Comparison of ENCODE assay signal across 2 cellular contexts in the genomic region with DNA sequence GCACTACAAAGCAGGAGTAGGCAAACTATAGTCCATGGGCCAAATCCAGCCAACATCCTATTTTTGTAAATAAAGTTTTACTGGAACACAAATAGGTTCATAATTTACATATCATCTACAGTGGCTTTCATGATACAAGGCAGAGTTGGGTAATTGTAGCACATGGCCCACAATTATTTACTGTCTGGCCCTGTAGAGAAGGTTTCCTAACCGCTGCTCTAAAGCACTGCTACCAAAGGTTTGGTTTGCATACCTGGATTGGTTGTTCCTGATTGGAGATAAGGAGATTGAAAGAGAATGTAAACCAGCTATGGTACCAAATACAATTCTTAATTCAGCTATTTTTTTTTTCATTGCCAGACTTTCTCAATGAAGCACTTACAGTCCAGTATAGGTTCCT.
TF ChIP-seq lines count a peak whose summit lies in the region.

No MANE protein-coding gene starts in this region.

TF ChIP-seq in IMR-90, 13 proteins besides CTCF, POLR2A, EP300 and RAD21:
- TF ChIP-seq BHLHE40 (IDR thresholded peaks at IDR 0.05; ENCODE audit: low read depth, low read length) (no peak), CEBPB (IDR thresholded peaks at IDR 0.05; ENCODE audit: low read depth, low read length) (no peak), RCOR1 (IDR thresholded peaks at IDR 0.05; ENCODE audit: insufficient replicate concordance, low read length) (no peak), RFX5 (IDR thresholded peaks at IDR 0.05; ENCODE audit: low read depth, low read length) (no peak), SMC3 (IDR thresholded peaks at IDR 0.05; ENCODE audit: low read depth, low read length) (no peak), CHD1 (IDR thresholded peaks at IDR 0.05; ENCODE audit: low read depth, low read length) (no peak), NFE2L2 (IDR thresholded peaks at IDR 0.05; ENCODE audit: low read depth, low read length) (no peak), MAFK (IDR thresholded peaks at IDR 0.05; ENCODE audit: low read depth, low read length) (no peak)
- TF ChIP-seq, protein P1, sequence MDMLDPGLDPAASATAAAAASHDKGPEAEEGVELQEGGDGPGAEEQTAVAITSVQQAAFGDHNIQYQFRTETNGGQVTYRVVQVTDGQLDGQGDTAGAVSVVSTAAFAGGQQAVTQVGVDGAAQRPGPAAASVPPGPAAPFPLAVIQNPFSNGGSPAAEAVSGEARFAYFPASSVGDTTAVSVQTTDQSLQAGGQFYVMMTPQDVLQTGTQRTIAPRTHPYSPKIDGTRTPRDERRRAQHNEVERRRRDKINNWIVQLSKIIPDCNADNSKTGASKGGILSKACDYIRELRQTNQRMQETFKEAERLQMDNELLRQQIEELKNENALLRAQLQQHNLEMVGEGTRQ (IDR thresholded peaks at IDR 0.05; ENCODE audit: low read depth, low read length) = no peak
- TF ChIP-seq, protein P2, sequence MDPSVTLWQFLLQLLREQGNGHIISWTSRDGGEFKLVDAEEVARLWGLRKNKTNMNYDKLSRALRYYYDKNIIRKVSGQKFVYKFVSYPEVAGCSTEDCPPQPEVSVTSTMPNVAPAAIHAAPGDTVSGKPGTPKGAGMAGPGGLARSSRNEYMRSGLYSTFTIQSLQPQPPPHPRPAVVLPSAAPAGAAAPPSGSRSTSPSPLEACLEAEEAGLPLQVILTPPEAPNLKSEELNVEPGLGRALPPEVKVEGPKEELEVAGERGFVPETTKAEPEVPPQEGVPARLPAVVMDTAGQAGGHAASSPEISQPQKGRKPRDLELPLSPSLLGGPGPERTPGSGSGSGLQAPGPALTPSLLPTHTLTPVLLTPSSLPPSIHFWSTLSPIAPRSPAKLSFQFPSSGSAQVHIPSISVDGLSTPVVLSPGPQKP (IDR thresholded peaks at IDR 0.05; ENCODE audit: borderline replicate concordance, low read depth, low read length) = no peak

TF ChIP-seq in GM12878, 131 proteins besides CTCF, POLR2A, EP300 and RAD21:
- TF ChIP-seq DPF2 (IDR thresholded peaks at IDR 0.05) (no peak), PML (IDR thresholded peaks at IDR 0.05; ENCODE audit: low read length) (no peak), NFYA (IDR thresholded peaks at IDR 0.05; ENCODE audit: borderline replicate concordance, low read depth, low read length) (no peak), CREB1 (IDR thresholded peaks at IDR 0.05; ENCODE audit: low read depth) (no peak), SIX5 (IDR thresholded peaks at IDR 0.05; ENCODE audit: low read depth, low read length, severe bottlenecking) (no peak), BACH1 (IDR thresholded peaks at IDR 0.05; ENCODE audit: borderline replicate concordance) (no peak), NR2C1 (IDR thresholded peaks at IDR 0.05) (no peak), RAD51 (IDR thresholded peaks at IDR 0.05) (no peak), FOXK2 (IDR thresholded peaks at IDR 0.05) (no peak), YY1 (IDR thresholded peaks at IDR 0.05; ENCODE audit: low read depth, low read length) (no peak), MTA2 (IDR thresholded peaks at IDR 0.05; ENCODE audit: low read depth) (no peak), SMARCA5 (IDR thresholded peaks at IDR 0.05) (no peak)
- TF ChIP-seq, protein P3, sequence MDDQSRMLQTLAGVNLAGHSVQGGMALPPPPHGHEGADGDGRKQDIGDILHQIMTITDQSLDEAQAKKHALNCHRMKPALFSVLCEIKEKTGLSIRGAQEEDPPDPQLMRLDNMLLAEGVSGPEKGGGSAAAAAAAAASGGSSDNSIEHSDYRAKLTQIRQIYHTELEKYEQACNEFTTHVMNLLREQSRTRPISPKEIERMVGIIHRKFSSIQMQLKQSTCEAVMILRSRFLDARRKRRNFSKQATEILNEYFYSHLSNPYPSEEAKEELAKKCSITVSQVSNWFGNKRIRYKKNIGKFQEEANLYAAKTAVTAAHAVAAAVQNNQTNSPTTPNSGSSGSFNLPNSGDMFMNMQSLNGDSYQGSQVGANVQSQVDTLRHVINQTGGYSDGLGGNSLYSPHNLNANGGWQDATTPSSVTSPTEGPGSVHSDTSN (IDR thresholded peaks at IDR 0.05; ENCODE audit: insufficient replicate concordance, low read depth, low read length) = no peak
- TF ChIP-seq, protein P4, sequence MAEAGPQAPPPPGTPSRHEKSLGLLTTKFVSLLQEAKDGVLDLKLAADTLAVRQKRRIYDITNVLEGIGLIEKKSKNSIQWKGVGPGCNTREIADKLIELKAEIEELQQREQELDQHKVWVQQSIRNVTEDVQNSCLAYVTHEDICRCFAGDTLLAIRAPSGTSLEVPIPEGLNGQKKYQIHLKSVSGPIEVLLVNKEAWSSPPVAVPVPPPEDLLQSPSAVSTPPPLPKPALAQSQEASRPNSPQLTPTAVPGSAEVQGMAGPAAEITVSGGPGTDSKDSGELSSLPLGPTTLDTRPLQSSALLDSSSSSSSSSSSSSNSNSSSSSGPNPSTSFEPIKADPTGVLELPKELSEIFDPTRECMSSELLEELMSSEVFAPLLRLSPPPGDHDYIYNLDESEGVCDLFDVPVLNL (IDR thresholded peaks at IDR 0.05; ENCODE audit: low read depth, low read length) = no peak
- TF ChIP-seq, protein P5, sequence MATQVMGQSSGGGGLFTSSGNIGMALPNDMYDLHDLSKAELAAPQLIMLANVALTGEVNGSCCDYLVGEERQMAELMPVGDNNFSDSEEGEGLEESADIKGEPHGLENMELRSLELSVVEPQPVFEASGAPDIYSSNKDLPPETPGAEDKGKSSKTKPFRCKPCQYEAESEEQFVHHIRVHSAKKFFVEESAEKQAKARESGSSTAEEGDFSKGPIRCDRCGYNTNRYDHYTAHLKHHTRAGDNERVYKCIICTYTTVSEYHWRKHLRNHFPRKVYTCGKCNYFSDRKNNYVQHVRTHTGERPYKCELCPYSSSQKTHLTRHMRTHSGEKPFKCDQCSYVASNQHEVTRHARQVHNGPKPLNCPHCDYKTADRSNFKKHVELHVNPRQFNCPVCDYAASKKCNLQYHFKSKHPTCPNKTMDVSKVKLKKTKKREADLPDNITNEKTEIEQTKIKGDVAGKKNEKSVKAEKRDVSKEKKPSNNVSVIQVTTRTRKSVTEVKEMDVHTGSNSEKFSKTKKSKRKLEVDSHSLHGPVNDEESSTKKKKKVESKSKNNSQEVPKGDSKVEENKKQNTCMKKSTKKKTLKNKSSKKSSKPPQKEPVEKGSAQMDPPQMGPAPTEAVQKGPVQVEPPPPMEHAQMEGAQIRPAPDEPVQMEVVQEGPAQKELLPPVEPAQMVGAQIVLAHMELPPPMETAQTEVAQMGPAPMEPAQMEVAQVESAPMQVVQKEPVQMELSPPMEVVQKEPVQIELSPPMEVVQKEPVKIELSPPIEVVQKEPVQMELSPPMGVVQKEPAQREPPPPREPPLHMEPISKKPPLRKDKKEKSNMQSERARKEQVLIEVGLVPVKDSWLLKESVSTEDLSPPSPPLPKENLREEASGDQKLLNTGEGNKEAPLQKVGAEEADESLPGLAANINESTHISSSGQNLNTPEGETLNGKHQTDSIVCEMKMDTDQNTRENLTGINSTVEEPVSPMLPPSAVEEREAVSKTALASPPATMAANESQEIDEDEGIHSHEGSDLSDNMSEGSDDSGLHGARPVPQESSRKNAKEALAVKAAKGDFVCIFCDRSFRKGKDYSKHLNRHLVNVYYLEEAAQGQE (IDR thresholded peaks at IDR 0.05; ENCODE audit: low read depth, low read length) = no peak
- TF ChIP-seq, protein P6, sequence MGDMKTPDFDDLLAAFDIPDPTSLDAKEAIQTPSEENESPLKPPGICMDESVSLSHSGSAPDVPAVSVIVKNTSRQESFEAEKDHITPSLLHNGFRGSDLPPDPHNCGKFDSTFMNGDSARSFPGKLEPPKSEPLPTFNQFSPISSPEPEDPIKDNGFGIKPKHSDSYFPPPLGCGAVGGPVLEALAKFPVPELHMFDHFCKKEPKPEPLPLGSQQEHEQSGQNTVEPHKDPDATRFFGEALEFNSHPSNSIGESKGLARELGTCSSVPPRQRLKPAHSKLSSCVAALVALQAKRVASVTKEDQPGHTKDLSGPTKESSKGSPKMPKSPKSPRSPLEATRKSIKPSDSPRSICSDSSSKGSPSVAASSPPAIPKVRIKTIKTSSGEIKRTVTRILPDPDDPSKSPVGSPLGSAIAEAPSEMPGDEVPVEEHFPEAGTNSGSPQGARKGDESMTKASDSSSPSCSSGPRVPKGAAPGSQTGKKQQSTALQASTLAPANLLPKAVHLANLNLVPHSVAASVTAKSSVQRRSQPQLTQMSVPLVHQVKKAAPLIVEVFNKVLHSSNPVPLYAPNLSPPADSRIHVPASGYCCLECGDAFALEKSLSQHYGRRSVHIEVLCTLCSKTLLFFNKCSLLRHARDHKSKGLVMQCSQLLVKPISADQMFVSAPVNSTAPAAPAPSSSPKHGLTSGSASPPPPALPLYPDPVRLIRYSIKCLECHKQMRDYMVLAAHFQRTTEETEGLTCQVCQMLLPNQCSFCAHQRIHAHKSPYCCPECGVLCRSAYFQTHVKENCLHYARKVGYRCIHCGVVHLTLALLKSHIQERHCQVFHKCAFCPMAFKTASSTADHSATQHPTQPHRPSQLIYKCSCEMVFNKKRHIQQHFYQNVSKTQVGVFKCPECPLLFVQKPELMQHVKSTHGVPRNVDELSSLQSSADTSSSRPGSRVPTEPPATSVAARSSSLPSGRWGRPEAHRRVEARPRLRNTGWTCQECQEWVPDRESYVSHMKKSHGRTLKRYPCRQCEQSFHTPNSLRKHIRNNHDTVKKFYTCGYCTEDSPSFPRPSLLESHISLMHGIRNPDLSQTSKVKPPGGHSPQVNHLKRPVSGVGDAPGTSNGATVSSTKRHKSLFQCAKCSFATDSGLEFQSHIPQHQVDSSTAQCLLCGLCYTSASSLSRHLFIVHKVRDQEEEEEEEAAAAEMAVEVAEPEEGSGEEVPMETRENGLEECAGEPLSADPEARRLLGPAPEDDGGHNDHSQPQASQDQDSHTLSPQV (IDR thresholded peaks at IDR 0.05) = no peak
- TF ChIP-seq, protein P7, sequence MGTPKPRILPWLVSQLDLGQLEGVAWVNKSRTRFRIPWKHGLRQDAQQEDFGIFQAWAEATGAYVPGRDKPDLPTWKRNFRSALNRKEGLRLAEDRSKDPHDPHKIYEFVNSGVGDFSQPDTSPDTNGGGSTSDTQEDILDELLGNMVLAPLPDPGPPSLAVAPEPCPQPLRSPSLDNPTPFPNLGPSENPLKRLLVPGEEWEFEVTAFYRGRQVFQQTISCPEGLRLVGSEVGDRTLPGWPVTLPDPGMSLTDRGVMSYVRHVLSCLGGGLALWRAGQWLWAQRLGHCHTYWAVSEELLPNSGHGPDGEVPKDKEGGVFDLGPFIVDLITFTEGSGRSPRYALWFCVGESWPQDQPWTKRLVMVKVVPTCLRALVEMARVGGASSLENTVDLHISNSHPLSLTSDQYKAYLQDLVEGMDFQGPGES (IDR thresholded peaks at IDR 0.05) = no peak
- TF ChIP-seq, protein P1 (IDR thresholded peaks at IDR 0.05; ENCODE audit: borderline replicate concordance, low read depth, low read length) = no peak
- TF ChIP-seq, protein P8, sequence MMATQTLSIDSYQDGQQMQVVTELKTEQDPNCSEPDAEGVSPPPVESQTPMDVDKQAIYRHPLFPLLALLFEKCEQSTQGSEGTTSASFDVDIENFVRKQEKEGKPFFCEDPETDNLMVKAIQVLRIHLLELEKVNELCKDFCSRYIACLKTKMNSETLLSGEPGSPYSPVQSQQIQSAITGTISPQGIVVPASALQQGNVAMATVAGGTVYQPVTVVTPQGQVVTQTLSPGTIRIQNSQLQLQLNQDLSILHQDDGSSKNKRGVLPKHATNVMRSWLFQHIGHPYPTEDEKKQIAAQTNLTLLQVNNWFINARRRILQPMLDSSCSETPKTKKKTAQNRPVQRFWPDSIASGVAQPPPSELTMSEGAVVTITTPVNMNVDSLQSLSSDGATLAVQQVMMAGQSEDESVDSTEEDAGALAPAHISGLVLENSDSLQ (IDR thresholded peaks at IDR 0.05) = no peak
- TF ChIP-seq, protein P9, sequence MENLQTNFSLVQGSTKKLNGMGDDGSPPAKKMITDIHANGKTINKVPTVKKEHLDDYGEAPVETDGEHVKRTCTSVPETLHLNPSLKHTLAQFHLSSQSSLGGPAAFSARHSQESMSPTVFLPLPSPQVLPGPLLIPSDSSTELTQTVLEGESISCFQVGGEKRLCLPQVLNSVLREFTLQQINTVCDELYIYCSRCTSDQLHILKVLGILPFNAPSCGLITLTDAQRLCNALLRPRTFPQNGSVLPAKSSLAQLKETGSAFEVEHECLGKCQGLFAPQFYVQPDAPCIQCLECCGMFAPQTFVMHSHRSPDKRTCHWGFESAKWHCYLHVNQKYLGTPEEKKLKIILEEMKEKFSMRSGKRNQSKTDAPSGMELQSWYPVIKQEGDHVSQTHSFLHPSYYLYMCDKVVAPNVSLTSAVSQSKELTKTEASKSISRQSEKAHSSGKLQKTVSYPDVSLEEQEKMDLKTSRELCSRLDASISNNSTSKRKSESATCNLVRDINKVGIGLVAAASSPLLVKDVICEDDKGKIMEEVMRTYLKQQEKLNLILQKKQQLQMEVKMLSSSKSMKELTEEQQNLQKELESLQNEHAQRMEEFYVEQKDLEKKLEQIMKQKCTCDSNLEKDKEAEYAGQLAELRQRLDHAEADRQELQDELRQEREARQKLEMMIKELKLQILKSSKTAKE (IDR thresholded peaks at IDR 0.05; ENCODE audit: low read depth, poor library complexity, severe bottlenecking) = no peak
